In the genomic region with DNA sequence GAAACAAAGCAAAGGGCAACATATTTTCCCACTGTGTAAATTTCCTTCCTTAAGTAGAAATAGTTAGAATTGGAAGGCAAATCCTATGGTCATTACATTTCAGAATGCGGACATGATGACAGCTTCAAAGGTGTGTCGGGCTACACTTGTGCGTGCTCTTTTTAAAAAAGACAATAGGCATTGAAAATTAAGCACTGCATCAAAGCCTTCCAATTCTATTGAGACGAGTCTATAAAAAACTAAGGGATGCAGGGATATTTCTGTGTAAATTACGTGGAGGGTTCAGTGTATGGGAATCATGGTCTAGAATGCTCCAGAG, we compare ENCODE assay signal across 26 cellular contexts.
"Had no signal": no experiment of that assay in that cellular context is flagged by ENCODE, and none has a peak within 500 bp of the region (broad histone marks: within the 10 kb centered on the region; RNA-seq: fewer than 3 reads in every experiment).

No MANE protein-coding gene starts in this region.

- H3K9ac ChIP-seq: KMS-11 had no signal

- H3K27ac ChIP-seq: ascending aorta, body of pancreas, KMS-11, SJSA1 had no signal

- H3K27me3 ChIP-seq: ascending aorta, body of pancreas, MG63, SJSA1 had no signal

- H3K4me1 ChIP-seq: ascending aorta, body of pancreas, SJSA1 had no signal

- H3K36me3 ChIP-seq: ascending aorta, MG63, SJSA1 had no signal

- DNase-seq: activated CD4-positive, alpha-beta T cell treated with anti-CD3 and anti-CD28 coated beads for 48 hours; activated CD4-positive, alpha-beta T cell treated with anti-CD3 and anti-CD28 coated beads, Interleukin-2, amount 50 U/mL, for 4 hours; activated CD8-positive, alpha-beta memory T cell treated with anti-CD3 and anti-CD28 coated beads, Interleukin-2, amount 50 U/mL, for 48 hours; activated CD8-positive, alpha-beta T cell treated with anti-CD3 and anti-CD28 coated beads, Interleukin-2, amount 10 ng/mL, durations not matched to agents 7 days and 5 days; activated effector memory CD4-positive, alpha-beta T cell treated with Interleukin-2 at 50 U/mL for 16 hours; activated naive CD4-positive, alpha-beta T cell treated with Interleukin-2 at 50 U/mL for 16 hours; activated naive CD8-positive, alpha-beta T cell treated with anti-CD3 and anti-CD28 coated beads, Interleukin-2, amount 50 U/mL, for 24 hours; activated T-cell treated with anti-CD3 and anti-CD28 coated beads, Interleukin-2, amount 50 U/mL, for 24 hours; amniotic stem cell; body of pancreas; MG63; MV-4-11; NCI-H1092 treated with DMSO at 0.1 percent for 48 hours; NCI-H1417 treated with DMSO at 0.1 percent for 48 hours; NCI-H1694; NCI-H2029; NCI-H2107; NCI-H2171 treated with DMSO at 0.1 percent for 48 hours; NCI-H226; NCI-H526; NCI-H774; RPMI8226; SW 1271 had no signal

- H3K9me3 ChIP-seq: ascending aorta, body of pancreas, MG63, SJSA1 had no signal

- H3K4me2 ChIP-seq: KMS-11 had no signal

- H3K4me3 ChIP-seq: ascending aorta, body of pancreas, MG63, SJSA1 had no signal
